ENCODE assay signal across 1 cellular context in genomic region chr11:45092901-45093760, GRCh38.
TF ChIP-seq lines count a peak whose summit lies in the region.

No MANE protein-coding gene starts in this region.

TF ChIP-seq in WTC11, 78 proteins besides CTCF, POLR2A, EP300 and RAD21 (continued from another document):
- TF ChIP-seq STAT6 (CRISPR knock-in tag; conservative IDR thresholded peaks at IDR 0.05; ENCODE audit: low read depth): no peak
- no peak for TF ChIP-seq FOXK1 (CRISPR knock-in tag; IDR thresholded peaks at IDR 0.05)
- TF ChIP-seq ATF2 (CRISPR knock-in tag; IDR thresholded peaks at IDR 0.05; ENCODE audit: borderline replicate concordance, low read depth): no peak
- TF ChIP-seq FOXP4 (CRISPR knock-in tag; IDR thresholded peaks at IDR 0.05): no peak
- no peak for TF ChIP-seq KAT7 (CRISPR knock-in tag; IDR thresholded peaks at IDR 0.05; ENCODE audit: borderline replicate concordance)
- no peak for TF ChIP-seq E2F4 (CRISPR knock-in tag; IDR thresholded peaks at IDR 0.05; ENCODE audit: borderline replicate concordance, low read depth)
